Comparison of ENCODE assay signal across 15 cellular contexts in the genomic region with DNA sequence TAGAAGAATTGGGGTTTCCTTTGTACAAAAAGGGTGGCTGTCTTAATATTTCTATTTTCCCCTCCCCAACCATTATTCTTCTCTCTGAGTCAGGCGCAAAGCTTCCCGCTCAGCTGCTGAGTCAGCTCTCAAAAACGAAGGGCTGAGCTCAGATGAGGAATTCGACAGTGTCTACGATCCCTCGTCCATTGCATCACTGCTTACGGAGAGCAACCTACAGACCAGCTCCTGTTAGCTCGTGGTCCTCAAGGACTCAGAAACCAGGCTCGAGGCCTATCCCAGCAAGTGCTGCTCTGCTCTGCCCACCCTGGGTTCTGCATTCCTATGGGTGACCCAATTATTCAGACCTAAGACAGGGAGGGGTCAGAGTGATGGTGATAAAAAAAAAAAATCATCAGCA. TPM values are rescaled to one million over a fixed set of nuclear protein-coding genes. Genes with fewer than 3 reads are reported as not detected.
DNase-seq lines count a peak whose midpoint lies in the region; ATAC-seq and TF ChIP-seq lines count a peak whose summit lies in the region.
"Had no signal": no experiment of that assay in that cellular context is flagged by ENCODE, and none has a peak within 500 bp of the region (broad histone marks: within the 10 kb centered on the region; RNA-seq: fewer than 3 reads in every experiment).

No MANE protein-coding gene starts in this region.

- H3K4me1 ChIP-seq in PC-3 (ENCODE audit: insufficient read depth, low read length): peaks cover 51% of the 10 kb centered on the region

- H3K4me1 Mint-ChIP-seq in stimulated activated effector memory CD8-positive, alpha-beta T cell treated with anti-CD3 and anti-CD28 coated beads, Interleukin-12 subunit alpha, Interleukin-12 subunit beta, amount 100 ng/mL, for 72 hours: peaks cover 22% of the 10 kb centered on the region

- H3K9me3 Mint-ChIP-seq in stimulated activated effector memory CD8-positive, alpha-beta T cell treated with anti-CD3 and anti-CD28 coated beads, Interleukin-12 subunit alpha, Interleukin-12 subunit beta, amount 100 ng/mL, for 72 hours: no peaks in the 10 kb centered on the region
- H3K9me3 Mint-ChIP-seq: activated T-helper 1 cell treated with anti-CD3 and anti-CD28 coated beads, Interleukin-12 subunit alpha, Interleukin-12 subunit beta, Interleukin-2, Interleukin-4 antibody, amounts not matched to agents 30 ng/mL and 10 ng/mL and 1 ng/mL, durations not matched to agents 14 hours and 24 hours and 36 hours had no signal

- H3F3A ChIP-seq in PC-3 (ENCODE audit: low read length, unreplicated experiment): no peaks in the 10 kb centered on the region

- peaks cover 17% of the 10 kb centered on the region for H4K20me1 ChIP-seq in PC-3 (ENCODE audit: low read length)

- no TSS peak for BruUV-seq in PC-3 (replicated peaks; lab: Mats Ljungman, UMichigan)

- peaks cover 17% of the 10 kb centered on the region; the same call in 1 of the 2 replicates for H3K36me3 ChIP-seq in PC-3 (ENCODE audit: low read depth, low read length)

- POLR2A ChIA-PET in PC-3 (lab: Charles Lee; ENCODE audit: unreplicated experiment): interaction anchor here (0.6 to 0.7 kb wide), 4 partner anchors 11 to 144 kb away, joined by 3 to 6 read pairs (median 4); no protein-coding TSS in a partner anchor

- DNase-seq in EL (peak; percentile 98), PC-3 (peak; percentile 98), dedifferentiated amniotic fluid mesenchymal stem cell (ENCODE audit: extremely low spot score) (peak; percentile 93), omental fat pad (ENCODE audit: low spot score) (peak; percentile 43), Right ventricle myocardium inferior (ENCODE audit: missing footprints) (no peak), NCI-H146 (lab: John Stamatoyannopoulos, UW) (no peak)
- no peak for DNase-seq in stimulated activated effector memory CD8-positive, alpha-beta T cell treated with anti-CD3 and anti-CD28 coated beads, Interleukin-12 subunit alpha, Interleukin-12 subunit beta, amount 100 ng/mL, for 72 hours (ENCODE audit: low spot score in 2 of 2)
- DNase-seq: activated CD4-positive, CD25-positive, alpha-beta regulatory T cell; DMS 273 treated with DMSO at 0.1 percent for 48 hours; hippocampal formation; midbrain; NCI-H2107 had no signal

- no peak overlapping the region for H3K4me3 ChIP-seq in PC-3 (ENCODE audit: low read length)

- CTCF ChIA-PET in PC-3 (lab: Charles Lee): interaction anchor here (0.7 to 1.0 kb wide), 3 partner anchors 100 to 300 kb away, joined by 3 to 5 read pairs (median 3); no protein-coding TSS in a partner anchor

- no peaks in the 10 kb centered on the region for H3K9me2 ChIP-seq in PC-3 (replicated peaks; ENCODE audit: low read length)

- H3K4me3 Mint-ChIP-seq in stimulated activated effector memory CD8-positive, alpha-beta T cell treated with anti-CD3 and anti-CD28 coated beads, Interleukin-12 subunit alpha, Interleukin-12 subunit beta, amount 100 ng/mL, for 72 hours: no peak overlapping the region
- H3K4me3 Mint-ChIP-seq: activated T-helper 1 cell treated with anti-CD3 and anti-CD28 coated beads, Interleukin-12 subunit alpha, Interleukin-12 subunit beta, Interleukin-2, Interleukin-4 antibody, amounts not matched to agents 30 ng/mL and 10 ng/mL and 1 ng/mL, durations not matched to agents 14 hours and 24 hours and 36 hours had no signal

- peak overlapping the region; percentile 44 for H3K27ac ChIP-seq in PC-3 (ENCODE audit: low read length)

- ATAC-seq in PC-3 (peak; percentile 16), omental fat pad (ENCODE audit: low FRiP score) (peak; percentile 64), HG03045 (IDR thresholded peaks at IDR 0.05; ENCODE audit: unreplicated experiment) (no peak), Right ventricle myocardium inferior (no peak)
- no peak for ATAC-seq in stimulated activated effector memory CD8-positive, alpha-beta T cell treated with anti-CD3 and anti-CD28 coated beads, Interleukin-12 subunit alpha, Interleukin-12 subunit beta, amount 100 ng/mL, for 72 hours
- ATAC-seq: sciatic nerve had no signal

- no peaks in the 10 kb centered on the region for H3K9me3 ChIP-seq in PC-3 (ENCODE audit: low read length)

- intact Hi-C loops in PC-3 (cut with micrococcal nuclease): no loop called here
- intact Hi-C loops in Right ventricle myocardium inferior (cut with DNase I): loop anchor here (2.0 to 5.0 kb wide), 2 partner anchors 198 to 300 kb away; a partner anchor contains a TSS

- no peak overlapping the region for H3K9ac ChIP-seq in PC-3 (ENCODE audit: low read length)

- peaks cover 19% of the 10 kb centered on the region for H3K79me2 ChIP-seq in PC-3 (ENCODE audit: low read length)

- H3K36me3 Mint-ChIP-seq in stimulated activated effector memory CD8-positive, alpha-beta T cell treated with anti-CD3 and anti-CD28 coated beads, Interleukin-12 subunit alpha, Interleukin-12 subunit beta, amount 100 ng/mL, for 72 hours: peaks cover 6% of the 10 kb centered on the region

- no peak overlapping the region for H3K27ac Mint-ChIP-seq in stimulated activated effector memory CD8-positive, alpha-beta T cell treated with anti-CD3 and anti-CD28 coated beads, Interleukin-12 subunit alpha, Interleukin-12 subunit beta, amount 100 ng/mL, for 72 hours
- H3K27ac Mint-ChIP-seq: activated T-helper 1 cell treated with anti-CD3 and anti-CD28 coated beads, Interleukin-12 subunit alpha, Interleukin-12 subunit beta, Interleukin-2, Interleukin-4 antibody, amounts not matched to agents 30 ng/mL and 10 ng/mL and 1 ng/mL, durations not matched to agents 14 hours and 24 hours and 36 hours had no signal

- no peak overlapping the region for H2AFZ ChIP-seq in PC-3 (ENCODE audit: low read length)

- peak overlapping the region; percentile 54 for H3K4me2 ChIP-seq in PC-3 (ENCODE audit: low read length)

- TF ChIP-seq CTCF in PC-3 (conservative IDR thresholded peaks at IDR 0.05; ENCODE audit: low read depth, low read length) (no peak), omental fat pad (IDR thresholded peaks at IDR 0.05) (no peak)

- H3K27me3 ChIP-seq in PC-3 (ENCODE audit: low read length): no peaks in the 10 kb centered on the region

RNA-seq across cellular contexts. Expression of a gene that starts 3.0 kb away (rescaled TPM):
- total RNA-seq in PC-3 (2014; rRNA removed) (33.9 and 46.9 TPM in 2 replicates), omental fat pad (10 to 100 TPM in 1 of 4 donors, 1 to 10 TPM in 3; 5.0 to 12.8 (median 7.7) TPM), Right ventricle myocardium inferior (3.5 TPM)

RNA-seq across cellular contexts. Expression of a gene that starts 25.9 kb away (rescaled TPM):
- total RNA-seq in PC-3 (2014; rRNA removed) (13.3 and 20.1 TPM in 2 replicates), omental fat pad (10 to 100 TPM in 2 of 4 donors, 1 to 10 TPM in 1, under 1 TPM in 1; 0.32 to 44.6 (median 8.0) TPM), Right ventricle myocardium inferior (0.22 TPM)

Comparison
In these comparisons a context has a peak if more than half of its experiments do, and no peak if none do; other contexts are left out.
1. DNase-seq: peak in EL (single experiment), PC-3 (single experiment), dedifferentiated amniotic fluid mesenchymal stem cell (single experiment) and omental fat pad (single experiment); none in stimulated activated effector memory CD8-positive, alpha-beta T cell treated with anti-CD3 and anti-CD28 coated beads, Interleukin-12 subunit alpha, Interleukin-12 subunit beta, amount 100 ng/mL, for 72 hours (0 of 2), Right ventricle myocardium inferior (single experiment) and NCI-H146 (single experiment).
2. ATAC-seq: peak in PC-3 (single experiment) and omental fat pad (single experiment); none in stimulated activated effector memory CD8-positive, alpha-beta T cell treated with anti-CD3 and anti-CD28 coated beads, Interleukin-12 subunit alpha, Interleukin-12 subunit beta, amount 100 ng/mL, for 72 hours (single experiment), HG03045 (single experiment) and Right ventricle myocardium inferior (single experiment).